In the genomic region with DNA sequence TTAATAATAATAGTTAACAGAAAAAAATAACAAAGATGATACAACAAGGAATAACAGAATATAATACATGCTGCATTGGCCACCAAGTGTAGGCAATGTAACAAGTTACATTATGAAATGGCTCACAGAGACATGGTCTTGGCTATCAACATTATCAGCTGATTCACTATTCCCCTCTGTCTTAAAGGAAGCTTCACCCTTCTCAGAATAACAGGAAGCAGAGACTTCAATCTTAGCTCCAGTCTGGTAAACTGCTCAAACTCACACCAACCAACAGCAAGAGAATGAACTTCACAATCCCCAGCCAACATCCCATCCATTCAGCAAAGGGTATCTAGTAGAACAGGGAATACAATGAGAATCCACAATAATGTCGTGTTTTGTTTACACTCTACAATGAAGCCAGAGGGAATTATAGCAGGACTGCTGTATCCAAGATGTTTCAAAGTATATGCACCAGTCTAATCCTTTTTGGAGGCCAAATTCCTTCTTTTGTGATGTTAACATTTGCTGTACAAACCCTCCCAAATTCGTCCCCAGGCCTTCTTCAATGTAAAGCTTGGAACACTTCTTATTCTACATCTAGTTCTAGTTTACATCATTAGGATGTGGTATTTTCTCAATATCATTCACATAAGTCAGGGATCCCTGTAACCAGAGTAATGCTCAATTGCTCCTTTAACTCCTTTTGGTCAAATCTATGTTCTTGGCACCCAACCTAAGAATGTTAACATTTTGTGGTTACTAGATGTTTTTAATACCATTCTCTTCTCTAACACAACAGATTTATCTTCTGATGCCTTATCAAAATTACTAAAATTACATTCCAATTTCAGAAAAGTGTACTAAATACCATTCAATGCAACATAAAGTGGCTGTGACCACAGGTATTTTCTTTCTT, we compare ENCODE assay signal across 29 cellular contexts. TPM values are rescaled to one million over a fixed set of nuclear protein-coding genes. Genes with fewer than 3 reads are reported as not detected.
DNase-seq lines count a peak whose midpoint lies in the region; ATAC-seq and TF ChIP-seq lines count a peak whose summit lies in the region.
"Had no signal": no experiment of that assay in that cellular context is flagged by ENCODE, and none has a peak within 500 bp of the region (broad histone marks: within the 10 kb centered on the region; RNA-seq: fewer than 3 reads in every experiment).

No MANE protein-coding gene starts in this region.

- no peak overlapping the region for H3K4me3 Mint-ChIP-seq in endodermal cell
- H3K4me3 Mint-ChIP-seq: activated naive CD8-positive, alpha-beta T cell treated with anti-CD3 and anti-CD28 coated beads, Interleukin-2, amount 50 U/mL, for 24 hours; naive thymus-derived CD4-positive, alpha-beta T cell; stimulated activated effector memory CD8-positive, alpha-beta T cell treated with anti-CD3 and anti-CD28 coated beads, Interleukin-12 subunit alpha, Interleukin-12 subunit beta, amount 100 ng/mL, for 72 hours had no signal

- H3K9me3 Mint-ChIP-seq in activated naive CD4-positive, alpha-beta T cell treated with anti-CD3 and anti-CD28 coated beads, Interleukin-2, amount 50 U/mL, for 72 hours: no peaks in the 10 kb centered on the region
- H3K9me3 Mint-ChIP-seq in endodermal cell: no peaks in the 10 kb centered on the region
- H3K9me3 Mint-ChIP-seq: activated naive CD8-positive, alpha-beta T cell treated with anti-CD3 and anti-CD28 coated beads, Interleukin-2, amount 50 U/mL, for 24 hours; naive thymus-derived CD4-positive, alpha-beta T cell; stimulated activated effector memory CD8-positive, alpha-beta T cell treated with anti-CD3 and anti-CD28 coated beads, Interleukin-12 subunit alpha, Interleukin-12 subunit beta, amount 100 ng/mL, for 72 hours had no signal

- H3K4me1 ChIP-seq in tibial nerve (peaks cover 0 to 12% (median 5%) of the 10 kb centered on the region in 4 donors), endodermal cell (ENCODE audit: control insufficient read depth, insufficient read depth, low read length) (peaks cover 3% of the 10 kb centered on the region)
- H3K4me1 ChIP-seq: A549; BLaER1 treated with 17β-estradiol and CSF1 and Interleukin-3, amounts not matched to agents 10 nM and 100 nM; Caco-2; left lung had no signal

- no peak overlapping the region for H3K9ac ChIP-seq in endodermal cell (ENCODE audit: extremely low read depth, low read length, poor library complexity, severe bottlenecking)
- H3K9ac ChIP-seq: BLaER1 treated with 17β-estradiol and CSF1 and Interleukin-3, amounts not matched to agents 10 nM and 100 nM had no signal

- H3K36me3 ChIP-seq in tibial nerve: no peaks in the 10 kb centered on the region
- H3K36me3 ChIP-seq in endodermal cell (ENCODE audit: control insufficient read depth, insufficient read depth, low read length): no peaks in the 10 kb centered on the region
- H3K36me3 ChIP-seq: BLaER1 treated with 17β-estradiol and CSF1 and Interleukin-3, amounts not matched to agents 10 nM and 100 nM; left lung had no signal

- H3K4me3 ChIP-seq in AG10803 (ENCODE audit: low read length): no peak overlapping the region
- no peak overlapping the region for H3K4me3 ChIP-seq in cardiac fibroblast (replicated peaks in 1 of 2; ENCODE audit: low read depth in 2 of 2, low read length in 2 of 2)
- H3K4me3 ChIP-seq in tibial nerve: no peak overlapping the region
- no peak overlapping the region for H3K4me3 ChIP-seq in endodermal cell (ENCODE audit: low read length)
- H3K4me3 ChIP-seq: A549; BLaER1 treated with 17β-estradiol and CSF1 and Interleukin-3, amounts not matched to agents 10 nM and 100 nM; GM12878; hepatocyte; left lung had no signal

- TF ChIP-seq EP300 in tibial nerve (IDR thresholded peaks at IDR 0.05): no peak

- ATAC-seq in HG03460 (IDR thresholded peaks at IDR 0.05; ENCODE audit: unreplicated experiment): no peak
- no peak for ATAC-seq in activated naive CD4-positive, alpha-beta T cell treated with anti-CD3 and anti-CD28 coated beads, Interleukin-2, amount 50 U/mL, for 72 hours
- ATAC-seq: A549; activated naive CD8-positive, alpha-beta T cell treated with anti-CD3 and anti-CD28 coated beads, Interleukin-2, amount 50 U/mL, for 24 hours; GM12878; left lung; naive thymus-derived CD4-positive, alpha-beta T cell; stimulated activated effector memory CD8-positive, alpha-beta T cell treated with anti-CD3 and anti-CD28 coated beads, Interleukin-12 subunit alpha, Interleukin-12 subunit beta, amount 100 ng/mL, for 72 hours had no signal

- H3K27ac Mint-ChIP-seq in activated naive CD4-positive, alpha-beta T cell treated with anti-CD3 and anti-CD28 coated beads, Interleukin-2, amount 50 U/mL, for 72 hours: no peak overlapping the region
- no peak overlapping the region for H3K27ac Mint-ChIP-seq in endodermal cell
- H3K27ac Mint-ChIP-seq: activated naive CD8-positive, alpha-beta T cell treated with anti-CD3 and anti-CD28 coated beads, Interleukin-2, amount 50 U/mL, for 24 hours; naive thymus-derived CD4-positive, alpha-beta T cell; stimulated activated effector memory CD8-positive, alpha-beta T cell treated with anti-CD3 and anti-CD28 coated beads, Interleukin-12 subunit alpha, Interleukin-12 subunit beta, amount 100 ng/mL, for 72 hours had no signal

- no peaks in the 10 kb centered on the region for H3K9me3 ChIP-seq in tibial nerve
- H3K9me3 ChIP-seq in endodermal cell (ENCODE audit: control insufficient read depth, low read length): no peaks in the 10 kb centered on the region
- H3K9me3 ChIP-seq: A549; BLaER1 treated with 17β-estradiol and CSF1 and Interleukin-3, amounts not matched to agents 10 nM and 100 nM; Caco-2; left lung had no signal

- TF ChIP-seq CTCF in AG10803 (conservative IDR thresholded peaks at IDR 0.05; ENCODE audit: low read length) (no peak), cardiac fibroblast (IDR thresholded peaks at IDR 0.05; ENCODE audit: low read depth, low read length) (no peak), tibial nerve (IDR thresholded peaks at IDR 0.05) (no peak), endodermal cell (conservative IDR thresholded peaks at IDR 0.05) (no peak)

- 62 to 66% methylated on average over 2 of the region's 2 CpGs for WGBS in tibial nerve, 2 donors
- WGBS in endodermal cell (ENCODE audit: insufficient coverage in 1 of 2, insufficient read length in 1 of 2), 2 experiments: 74 to 85% methylated on average over 1 to 2 of the region's 2 CpGs

- TF ChIP-seq POLR2A in tibial nerve (IDR thresholded peaks at IDR 0.05): no peak

- H3K27ac ChIP-seq in tibial nerve (no peak overlapping the region), endodermal cell (ENCODE audit: low read depth, low read length) (no peak overlapping the region)
- H3K27ac ChIP-seq: A549; BLaER1 treated with 17β-estradiol and CSF1 and Interleukin-3, amounts not matched to agents 10 nM and 100 nM; hepatocyte; left lung had no signal

- no peaks in the 10 kb centered on the region for H3K27me3 ChIP-seq in tibial nerve
- no peaks in the 10 kb centered on the region for H3K27me3 ChIP-seq in endodermal cell (ENCODE audit: control insufficient read depth, insufficient read depth, low read length, poor library complexity, severe bottlenecking)
- H3K27me3 ChIP-seq: BLaER1 treated with 17β-estradiol and CSF1 and Interleukin-3, amounts not matched to agents 10 nM and 100 nM; hepatocyte; left lung had no signal

- H3K27me3 Mint-ChIP-seq in endodermal cell (ENCODE audit: insufficient read depth): no peaks in the 10 kb centered on the region

- H3K4me1 Mint-ChIP-seq in endodermal cell: peaks cover 7% of the 10 kb centered on the region
- H3K4me1 Mint-ChIP-seq: activated naive CD8-positive, alpha-beta T cell treated with anti-CD3 and anti-CD28 coated beads, Interleukin-2, amount 50 U/mL, for 24 hours; naive thymus-derived CD4-positive, alpha-beta T cell; stimulated activated effector memory CD8-positive, alpha-beta T cell treated with anti-CD3 and anti-CD28 coated beads, Interleukin-12 subunit alpha, Interleukin-12 subunit beta, amount 100 ng/mL, for 72 hours had no signal

- no peaks in the 10 kb centered on the region for H3K36me3 Mint-ChIP-seq in activated naive CD4-positive, alpha-beta T cell treated with anti-CD3 and anti-CD28 coated beads, Interleukin-2, amount 50 U/mL, for 72 hours
- H3K36me3 Mint-ChIP-seq in endodermal cell (ENCODE audit: low read depth): no peaks in the 10 kb centered on the region
- H3K36me3 Mint-ChIP-seq: naive thymus-derived CD4-positive, alpha-beta T cell; stimulated activated effector memory CD8-positive, alpha-beta T cell treated with anti-CD3 and anti-CD28 coated beads, Interleukin-12 subunit alpha, Interleukin-12 subunit beta, amount 100 ng/mL, for 72 hours had no signal

- DNase-seq in AG10803 (ENCODE audit: low read depth) (peak; percentile 77), NCI-H226 (peak; percentile 72), cardiac fibroblast (ENCODE audit: low read depth in 2 of 2) (peak; percentile 45 to 67), hepatic stellate cell (ENCODE audit: low spot score) (peak; percentile 15), tibial nerve (ENCODE audit: low spot score in 2 of 2) (no peak), endodermal cell (no peak)
- no peak for DNase-seq in activated naive CD4-positive, alpha-beta T cell treated with anti-CD3 and anti-CD28 coated beads, Interleukin-2, amount 50 U/mL, for 72 hours (ENCODE audit: low spot score in 2 of 2)
- DNase-seq: activated CD4-positive, alpha-beta T cell treated with anti-CD3 and anti-CD28 coated beads, Interleukin-2, amount 50 U/mL, for 48 hours; activated effector memory CD4-positive, alpha-beta T cell treated with anti-CD3 and anti-CD28 coated beads, Interleukin-2, amount 50 U/mL, for 16 hours; activated naive CD8-positive, alpha-beta T cell treated with anti-CD3 and anti-CD28 coated beads, Interleukin-2, amount 50 U/mL, for 24 hours; Caco-2; DMS79; foreskin melanocyte; left lung; MM.1S; naive thymus-derived CD4-positive, alpha-beta T cell; NCI-H1436; NCI-H2107; NCI-H524 treated with DMSO at 0.1 percent for 48 hours; NK-92 treated with Interleukin-12 subunit alpha and Interleukin-12 subunit beta, amount 100 ng/mL, for 24 hours; retina; SHP77 treated with DMSO at 0.1 percent for 48 hours; substantia nigra had no signal

RNA-seq across cellular contexts. Expression of gene CMSS1, which starts 52.4 kb away (rescaled TPM):
- total RNA-seq in tibial nerve: 10 to 100 TPM in 3 of 4 donors, 1 to 10 TPM in 1; 5.5 to 29.1 (median 15.7) TPM
- 10 to 100 TPM; 35.8 to 74.3 TPM for total RNA-seq in activated naive CD4-positive, alpha-beta T cell treated with anti-CD3 and anti-CD28 coated beads, Interleukin-2, amount 50 U/mL, for 72 hours
- 10 to 100 TPM; 48.5 to 50.8 TPM for total RNA-seq in endodermal cell
- 48.6 TPM for polyA plus RNA-seq in endodermal cell (2013, experiment 1 of 2)
- 40.0 TPM for polyA plus RNA-seq in endodermal cell (2013, experiment 2 of 2)

Comparison
In these comparisons a context has a peak if more than half of its experiments do, and no peak if none do; other contexts are left out.
1. DNase-seq: peak in AG10803 (single experiment), NCI-H226 (single experiment), cardiac fibroblast (2 of 2) and hepatic stellate cell (single experiment); none in tibial nerve (0 of 2), activated naive CD4-positive, alpha-beta T cell treated with anti-CD3 and anti-CD28 coated beads, Interleukin-2, amount 50 U/mL, for 72 hours (0 of 2) and endodermal cell (single experiment).